Comparison of ENCODE assay signal across 8 cellular contexts in the genomic region with DNA sequence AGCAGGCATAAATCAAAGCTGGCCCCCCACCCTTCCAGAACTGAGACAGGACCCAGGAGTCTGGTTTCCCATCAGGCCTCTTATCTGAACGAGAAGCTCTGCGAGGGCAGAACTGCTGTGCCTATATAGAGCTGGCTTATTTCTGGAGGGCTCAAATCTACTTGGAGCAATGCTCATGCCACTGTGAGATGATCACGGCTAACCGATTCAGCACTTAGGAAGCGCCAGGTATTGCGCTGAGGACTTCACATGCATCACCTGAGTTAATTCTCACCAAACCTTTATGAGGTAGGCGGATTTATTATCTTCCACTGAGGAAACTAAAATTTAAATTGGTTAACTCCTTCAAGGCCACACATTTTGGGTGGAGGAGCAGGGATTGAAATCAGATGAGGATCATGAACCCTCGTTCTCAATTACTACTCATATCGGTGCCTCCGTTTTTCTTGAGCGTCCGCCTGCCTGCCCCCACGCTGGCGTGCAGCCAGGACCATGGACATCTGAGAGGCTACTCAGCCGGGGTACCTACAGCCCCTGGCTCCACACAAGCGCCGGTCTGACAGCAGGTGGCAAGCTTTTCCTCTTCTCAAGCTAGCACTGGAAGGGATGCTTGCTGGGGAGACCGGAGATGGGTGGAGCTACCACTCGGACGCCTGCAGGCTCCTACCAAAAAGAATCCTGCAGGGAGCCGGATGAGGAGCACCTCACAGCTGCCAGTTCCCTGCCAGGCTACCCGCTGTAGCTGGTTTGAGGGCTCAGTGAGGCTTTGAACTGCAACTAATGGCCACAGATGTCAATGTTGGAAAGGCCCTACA. TPM values are rescaled to one million over a fixed set of nuclear protein-coding genes. Genes with fewer than 3 reads are reported as not detected.
DNase-seq lines count a peak whose midpoint lies in the region; ATAC-seq and TF ChIP-seq lines count a peak whose summit lies in the region.

No MANE protein-coding gene starts in this region.

- no peaks in the 10 kb centered on the region for H3K9me3 Mint-ChIP-seq in Calu3 (ENCODE audit: low read depth, unreplicated experiment)

- CTCF ChIA-PET in Calu3 (lab: Charles Lee), result interaction anchor here (0.6 to 2.3 kb wide), 11 partner anchors 9 to 134 kb away, joined by 3 to 7 read pairs (median 3); a partner anchor contains a TSS

- no TSS peak for BruUV-seq in Calu3 (replicated peaks; lab: Mats Ljungman, UMichigan)

- ATAC-seq in HG03460 (IDR thresholded peaks at IDR 0.05; ENCODE audit: unreplicated experiment) (peak; percentile 32), right lobe of liver (peak; percentile 41 to 55 (median 54)), HG02970 (IDR thresholded peaks at IDR 0.05; ENCODE audit: low FRiP score, unreplicated experiment) (no peak)

- H3K4me3 Mint-ChIP-seq in Calu3 (ENCODE audit: low read depth, unreplicated experiment), result peak overlapping the region; percentile 100

- H3K27ac Mint-ChIP-seq in Calu3 (ENCODE audit: unreplicated experiment), result peak overlapping the region; percentile 99

- WGBS in right lobe of liver (ENCODE audit: insufficient coverage, low coverage, low lambda C conversion rate, missing lambda C conversion rate), result 2% methylated on average over 9 of the region's 22 CpGs

- peaks cover 52% of the 10 kb centered on the region for H3K36me3 Mint-ChIP-seq in Calu3 (ENCODE audit: insufficient read depth, unreplicated experiment)

- DNase-seq in Calu3 (peak; percentile 90), NCI-H526 (lab: John Stamatoyannopoulos, UW) (peak; percentile 83 to 94), dorsolateral prefrontal cortex (peak; percentile 46 to 88 (median 82)), right lobe of liver (peak; percentile 73 to 80 (median 74))
- DNase-seq in activated CD4-positive, alpha-beta T cell treated with anti-CD3 and anti-CD28 coated beads, Interleukin-2, amount 50 U/mL, for 24 hours (ENCODE audit: low read depth in 1 of 2, low spot score in 1 of 2), result peak; percentile 26 to 56
- peak; percentile 38 to 53 for DNase-seq in stimulated activated CD4-positive, alpha-beta T cell treated with anti-CD3 and anti-CD28 coated beads, Interleukin-4, amount 100 ng/mL, for 48 hours (ENCODE audit: low read depth in 2 of 2)

- H3K27ac ChIP-seq in dorsolateral prefrontal cortex (peak overlapping the region; percentile 98 to 100 (median 100)), right lobe of liver (peak overlapping the region; percentile 96 to 100 (median 100))

- TF ChIP-seq CTCF in Calu3 (IDR thresholded peaks at IDR 0.05; ENCODE audit: unreplicated experiment), result peak; percentile 44
- TF ChIP-seq CTCF in dorsolateral prefrontal cortex (IDR thresholded peaks at IDR 0.05 in 54 of 56, conservative IDR thresholded peaks at IDR 0.05 in 2 of 56; ENCODE audit: low read depth in 1 of 56, partially characterized antibody in 56 of 56), result peak in 46 of 56 donors; percentile 11 to 56 (median 41)
- TF ChIP-seq CTCF in right lobe of liver (IDR thresholded peaks at IDR 0.05), result peak; percentile 33 to 45 (median 36)

- H3K27me3 ChIP-seq in dorsolateral prefrontal cortex (no peaks in the 10 kb centered on the region), right lobe of liver (no peaks in the 10 kb centered on the region)

- TF ChIP-seq POLR2A in right lobe of liver (IDR thresholded peaks at IDR 0.05), result peak; percentile 35

- peaks cover 0 to 11% (median 0%) of the 10 kb centered on the region in 4 donors for H3K36me3 ChIP-seq in right lobe of liver

- peaks cover 0 to 19% (median 9%) of the 10 kb centered on the region in 4 donors for H3K4me1 ChIP-seq in right lobe of liver

- H3K4me3 ChIP-seq in dorsolateral prefrontal cortex, result peak overlapping the region; percentile 69 to 100 (median 97)
- peak overlapping the region; percentile 89 to 100 (median 100) for H3K4me3 ChIP-seq in right lobe of liver

- peaks cover 4% of the 10 kb centered on the region for H3K4me1 Mint-ChIP-seq in Calu3 (ENCODE audit: low read depth, unreplicated experiment)

- H3K9me3 ChIP-seq in right lobe of liver, result no peaks in the 10 kb centered on the region

- peaks cover 4% of the 10 kb centered on the region for H3K27me3 Mint-ChIP-seq in Calu3 (ENCODE audit: unreplicated experiment)

- intact Hi-C loops in Calu3 (cut with micrococcal nuclease; ENCODE audit: unreplicated experiment), result no loop called here
- intact Hi-C loops in dorsolateral prefrontal cortex (cut with DNase I), result loop anchor here (1.0 to 10.0 kb wide), 6 partner anchors 37 to 121 kb away; a partner anchor contains a TSS
- intact Hi-C loops in right lobe of liver (cut with DNase I), result no loop called here

RNA-seq across cellular contexts. Expression of a gene that starts 1.0 kb away (rescaled TPM):
- 38.1 and 39.8 TPM in 2 replicates for total RNA-seq in Calu3 (2022)
- 10 to 100 TPM; 20.4 to 44.7 (median 32.2) TPM for total RNA-seq in dorsolateral prefrontal cortex
- 10 to 100 TPM in 2 of 6 experiments, 1 to 10 TPM in 4; 7.8 to 12.1 (median 9.5) TPM for total RNA-seq in right lobe of liver

RNA-seq across cellular contexts. Expression of a gene that starts 21.5 kb away (rescaled TPM):
- 1.4 and 1.6 TPM in 2 replicates for total RNA-seq in Calu3 (2022)
- total RNA-seq in dorsolateral prefrontal cortex, result 100 to 1,000 TPM in 9 of 120 experiments, 10 to 100 TPM in 111; 26.9 to 232 (median 59.4) TPM
- 10 to 100 TPM in 5 of 6 experiments, 1 to 10 TPM in 1; 9.6 to 70.2 (median 35.6) TPM for total RNA-seq in right lobe of liver

RNA-seq across cellular contexts. Expression of a gene that starts 38.6 kb away (rescaled TPM):
- 26.4 and 31.9 TPM in 2 replicates for total RNA-seq in Calu3 (2022)
- total RNA-seq in dorsolateral prefrontal cortex, result 10 to 100 TPM; 20.9 to 40.0 (median 26.7) TPM
- 1 to 10 TPM; 6.5 to 9.3 (median 7.8) TPM for total RNA-seq in right lobe of liver

RNA-seq across cellular contexts. Expression of a gene that starts 42.3 kb away (rescaled TPM):
- 164 and 201 TPM in 2 replicates for total RNA-seq in Calu3 (2022)
- 100 to 1,000 TPM in 102 of 120 experiments, 10 to 100 TPM in 18; 72.5 to 172 (median 116) TPM for total RNA-seq in dorsolateral prefrontal cortex
- total RNA-seq in right lobe of liver, result 100 to 1,000 TPM in 3 of 6 experiments, 10 to 100 TPM in 3; 54.4 to 194 (median 134) TPM

RNA-seq across cellular contexts. Expression of a gene that starts 42.4 kb away (rescaled TPM):
- total RNA-seq in Calu3 (2022), result 6.8 and 8.3 TPM in 2 replicates
- 10 to 100 TPM in 6 of 120 experiments, 1 to 10 TPM in 114; 3.3 to 19.6 (median 7.1) TPM for total RNA-seq in dorsolateral prefrontal cortex
- total RNA-seq in right lobe of liver, result 1 to 10 TPM; 3.6 to 8.8 (median 5.4) TPM

Comparison
In these comparisons a context has a peak if more than half of its experiments do, and no peak if none do; other contexts are left out.
1. intact Hi-C loops: an anchor here in dorsolateral prefrontal cortex (1.0 to 10.0 kb wide); none called in Calu3 and right lobe of liver.